ENCODE assay signal across 6 cellular contexts in genomic region chr7:2535872-2536627, GRCh38. TPM values are rescaled to one million over a fixed set of nuclear protein-coding genes. Genes with fewer than 3 reads are reported as not detected.
"Had no signal": no experiment of that assay in that cellular context is flagged by ENCODE, and none has a peak within 500 bp of the region (broad histone marks: within the 10 kb centered on the region; RNA-seq: fewer than 3 reads in every experiment).

No MANE protein-coding gene starts in this region.

RNA-seq across cellular contexts. Expression of gene GRIFIN, which starts 59.9 kb away (rescaled TPM):
- total RNA-seq: activated CD8-positive, alpha-beta T cell treated with anti-CD3 and anti-CD28 coated beads, Interleukin-2, amount 10 ng/mL, durations not matched to agents 7 days and 5 days; activated naive CD8-positive, alpha-beta T cell treated with anti-CD3 and anti-CD28 coated beads, Interleukin-2, amount 10 ng/mL, durations not matched to agents 7 days and 5 days; aorta; breast epithelium; K562; NCI-H460 had no signal
- polyA plus RNA-seq: aorta, K562 had no signal
